In genomic region chr16:23682181-23682580, GRCh38 we compare ENCODE assay signal across 21 cellular contexts. TPM values are rescaled to one million over a fixed set of nuclear protein-coding genes. Genes with fewer than 3 reads are reported as not detected.
DNase-seq lines count a peak whose midpoint lies in the region; ATAC-seq, FAIRE-seq and TF ChIP-seq lines count a peak whose summit lies in the region.
"Had no signal": no experiment of that assay in that cellular context is flagged by ENCODE, and none has a peak within 500 bp of the region (broad histone marks: within the 10 kb centered on the region; RNA-seq: fewer than 3 reads in every experiment).

No MANE protein-coding gene starts in this region.

- peaks cover 6% of the 10 kb centered on the region; the same call in 1 of the 2 replicates for H4K20me1 ChIP-seq in HepG2 (ENCODE audit: insufficient read depth, low read length)

- no peak overlapping the region for H2AFZ ChIP-seq in HepG2 (ENCODE audit: low read length)

- BruUV-seq in HepG2 (replicated peaks; lab: Mats Ljungman, UMichigan): no TSS peak

- H3K4me1 ChIP-seq in HepG2 (ENCODE audit: insufficient read depth, low read length) (peaks cover 42% of the 10 kb centered on the region), right lobe of liver (peaks cover 0 to 6% (median 0%) of the 10 kb centered on the region in 4 donors), skeletal muscle satellite cell (ENCODE audit: control insufficient read depth, insufficient read depth, low read length) (peaks cover 49% of the 10 kb centered on the region)
- H3K4me1 ChIP-seq: colonic mucosa, SJCRH30 had no signal

- peaks cover 37 to 62% of the 10 kb centered on the region in 2 experiments for H3K36me3 ChIP-seq in HepG2 (replicated peaks in 1 of 2; ENCODE audit: control insufficient read depth in 1 of 2, insufficient read depth in 2 of 2, low read length in 2 of 2)
- H3K36me3 ChIP-seq in right lobe of liver: peaks cover 0 to 14% (median 0%) of the 10 kb centered on the region in 4 donors
- H3K36me3 ChIP-seq in skeletal muscle satellite cell (ENCODE audit: insufficient read depth, low read length): peaks cover 52% of the 10 kb centered on the region
- H3K36me3 ChIP-seq: colonic mucosa had no signal

- FAIRE-seq in HepG2 (lab: Jason Lieb, UNC) (no peak), RCC 7860 (lab: Jason Lieb, UNC) (no peak), GM12892 (lab: Jason Lieb, UNC) (no peak)
- FAIRE-seq: HTR-8/SVneo had no signal

- DNase-seq in HepG2 (ENCODE audit: low spot score) (no peak), right lobe of liver (no peak), NB4 (ENCODE audit: low read depth) (peak; percentile 18), choroid plexus epithelial cell (ENCODE audit: low read depth) (peak; percentile 75), NOMO-1 (lab: John Stamatoyannopoulos, UW; ENCODE audit: unreplicated experiment in 2 of 2) (no peak), RCC 7860 (ENCODE audit: low spot score) (no peak), GM12892 (ENCODE audit: insufficient read length) (no peak)
- DNase-seq: activated T-cell treated with anti-CD3 and anti-CD28 coated beads, Interleukin-2, amount 50 U/mL, for 4 hours; colonic mucosa; heart right ventricle; Karpas-422; NCI-H1417 treated with DMSO at 0.1 percent for 48 hours; NCI-H510A treated with DMSO at 0.1 percent for 48 hours; OCI-M1; SJCRH30; stimulated activated CD4-positive, alpha-beta T cell treated with anti-CD3 and anti-CD28 coated beads, Interleukin-12 subunit alpha, Interleukin-12 subunit beta, amount 100 ng/mL, for 4 hours; WERI-Rb-1 had no signal

- no peak for TF ChIP-seq RAD21 in HepG2 (CRISPR knock-in tag; IDR thresholded peaks at IDR 0.05)

- H3K9ac ChIP-seq in HepG2 (ENCODE audit: insufficient read depth, low read depth, low read length) (no peak overlapping the region), skeletal muscle satellite cell (ENCODE audit: low read depth, low read length) (no peak overlapping the region)

- TF ChIP-seq CTCF in HepG2 (CRISPR knock-in tag; IDR thresholded peaks at IDR 0.05) (no peak), right lobe of liver (IDR thresholded peaks at IDR 0.05) (no peak), NB4 (IDR thresholded peaks at IDR 0.05; ENCODE audit: low read depth, low read length) (no peak), choroid plexus epithelial cell (conservative IDR thresholded peaks at IDR 0.05; ENCODE audit: low read depth, low read length) (no peak)

- ATAC-seq in HepG2 (no peak), right lobe of liver (no peak)
- ATAC-seq: activated naive CD4-positive, alpha-beta T cell treated with anti-CD3 and anti-CD28 coated beads, Interleukin-2, amount 50 U/mL, for 72 hours; activated T-cell treated with anti-CD3 and anti-CD28 coated beads, Interleukin-2, amount 50 U/mL, for 4 hours; heart right ventricle had no signal

- no peak for TF ChIP-seq POLR2A in HepG2 (IDR thresholded peaks at IDR 0.05; ENCODE audit: insufficient read depth in 1 of 2, low read depth in 2 of 2, low read length in 2 of 2)
- no peak for TF ChIP-seq POLR2A in right lobe of liver (IDR thresholded peaks at IDR 0.05)
- no peak for TF ChIP-seq POLR2A in NB4 (IDR thresholded peaks at IDR 0.05; ENCODE audit: extremely low read depth, insufficient read length)
- no peak for TF ChIP-seq POLR2A in GM12892 (IDR thresholded peaks at IDR 0.05; ENCODE audit: low read depth, low read length)

- POLR2A ChIA-PET in HepG2 (lab: Yijun Ruan, JAX): no interaction called here

- WGBS in HepG2 (ENCODE audit: low lambda C conversion rate): 92% methylated on average over 1 of the region's 1 CpG
- 100% methylated on average over 1 of the region's 1 CpG for WGBS in right lobe of liver (ENCODE audit: insufficient coverage, low coverage, low lambda C conversion rate, missing lambda C conversion rate)

- no peak overlapping the region for H3K27ac ChIP-seq in HepG2 (ENCODE audit: extremely low read length, insufficient read depth, low read length)
- no peak overlapping the region for H3K27ac ChIP-seq in right lobe of liver
- H3K27ac ChIP-seq: colonic mucosa, heart right ventricle, SJCRH30, WERI-Rb-1 had no signal

- H3K27me3 ChIP-seq in HepG2 (ENCODE audit: control insufficient read depth in 1 of 2, insufficient read depth in 2 of 2, low read length in 2 of 2) (no peaks in the 10 kb centered on the region; a peak in 1 of 5 replicates), right lobe of liver (no peaks in the 10 kb centered on the region), skeletal muscle satellite cell (ENCODE audit: control insufficient read depth, insufficient read depth, low read length) (no peaks in the 10 kb centered on the region)
- H3K27me3 ChIP-seq: colonic mucosa, heart right ventricle, SJCRH30 had no signal

- CTCF ChIA-PET in HepG2 (lab: Yijun Ruan, JAX; ENCODE audit: low intra/inter-chr PET ratio, low total read pairs): no interaction called here

- H3K4me2 ChIP-seq in HepG2 (ENCODE audit: low read depth, low read length) (peak overlapping the region; percentile 99; the same call in 1 of the 2 replicates), skeletal muscle satellite cell (ENCODE audit: low read length) (peak overlapping the region; percentile 89)

- in situ Hi-C loops in HepG2 (cut with HindIII; ENCODE audit: extremely low pct_ligation_motif_present, low pct_unique_long_range_greater_than_20kb): no loop called here

- H3K9me3 ChIP-seq in HepG2 (ENCODE audit: low read length): no peaks in the 10 kb centered on the region
- no peaks in the 10 kb centered on the region for H3K9me3 ChIP-seq in right lobe of liver
- H3K9me3 ChIP-seq in skeletal muscle satellite cell (replicated peaks; ENCODE audit: low read length): no peaks in the 10 kb centered on the region
- H3K9me3 ChIP-seq: colonic mucosa, heart right ventricle, SJCRH30 had no signal

- intact Hi-C loops in HepG2 (cut with micrococcal nuclease; ENCODE audit: unreplicated experiment): no loop called here
- intact Hi-C loops in right lobe of liver (cut with DNase I): no loop called here

- H3K4me3 ChIP-seq in HepG2 (replicated peaks in 1 of 3; ENCODE audit: insufficient read depth in 1 of 3, low read depth in 2 of 3, low read length in 3 of 3) (no peak overlapping the region), right lobe of liver (no peak overlapping the region), NB4 (ENCODE audit: low read depth, low read length) (no peak overlapping the region), choroid plexus epithelial cell (ENCODE audit: low read depth, low read length) (no peak overlapping the region), skeletal muscle satellite cell (ENCODE audit: low read length) (no peak overlapping the region)
- H3K4me3 ChIP-seq: colonic mucosa, heart right ventricle, SJCRH30 had no signal

- peaks cover 48% of the 10 kb centered on the region for H3K79me2 ChIP-seq in HepG2 (ENCODE audit: insufficient read depth, low read length)

- TF ChIP-seq EP300 in HepG2 (IDR thresholded peaks at IDR 0.05; ENCODE audit: low read depth in 2 of 2, low read length in 2 of 2) (no peak), HepG2 (CRISPR knock-in tag; IDR thresholded peaks at IDR 0.05; ENCODE audit: borderline replicate concordance) (no peak)

RNA-seq across cellular contexts. Expression of gene PLK1, which starts 3.5 kb away (rescaled TPM):
- 76.3 and 97.4 TPM in 2 replicates for total RNA-seq in HepG2 (2016; rRNA removed; fragmentation: Illumina TruSeq; extraction: Trizol)
- 28.4 and 28.6 TPM in 2 replicates for total RNA-seq in HepG2 (2016; cell fraction: cytosol; rRNA removed; fragmentation: Illumina TruSeq; extraction: Trizol; ENCODE audit: low read depth)
- total RNA-seq in HepG2 (2016; cell fraction: insoluble cytoplasmic fraction; rRNA removed; fragmentation: Illumina TruSeq; extraction: Trizol): 76.4 and 97.9 TPM in 2 replicates
- total RNA-seq in HepG2 (2016; cell fraction: membrane; rRNA removed; fragmentation: Illumina TruSeq; extraction: Trizol): 53.8 and 55.3 TPM in 2 replicates
- 54.5 and 64.5 TPM in 2 replicates for total RNA-seq in HepG2 (2016; cell fraction: nucleus; rRNA removed; fragmentation: Illumina TruSeq; extraction: Trizol)
- polyA plus RNA-seq in HepG2 (2011; rRNA removed): 50.7 and 71.5 TPM in 2 replicates
- 50.1 and 88.3 TPM in 2 replicates for polyA plus RNA-seq in HepG2 (2011; cell fraction: cytosol; rRNA removed)
- polyA plus RNA-seq in HepG2 (2011; cell fraction: nucleus; rRNA removed): 85.1 and 122 TPM in 2 replicates
- polyA plus RNA-seq in HepG2 (2012): 60.8 and 97.0 TPM in 2 replicates
- polyA plus RNA-seq in HepG2 (2016; cell fraction: cytosol; fragmentation: Illumina TruSeq; extraction: Trizol; ENCODE audit: low read depth): 33.9 and 37.2 TPM in 2 replicates
- 114 and 170 TPM in 2 replicates for polyA plus RNA-seq in HepG2 (2016; cell fraction: insoluble cytoplasmic fraction; fragmentation: Illumina TruSeq; extraction: Trizol; ENCODE audit: low read depth)
- 49.5 and 62.0 TPM in 2 replicates for polyA plus RNA-seq in HepG2 (2016; cell fraction: membrane; fragmentation: Illumina TruSeq; extraction: Trizol; ENCODE audit: low read depth)
- polyA plus RNA-seq in HepG2 (2016; cell fraction: nucleus; fragmentation: Illumina TruSeq; extraction: Trizol; ENCODE audit: insufficient read depth, low read depth): 151 and 164 TPM in 2 replicates
- polyA minus RNA-seq in HepG2 (2011; rRNA and poly(A)+ RNA removed; ENCODE audit: low replicate concordance): 177 and 191 TPM in 2 replicates
- 65.7 and 78.2 TPM in 2 replicates for polyA minus RNA-seq in HepG2 (2011; cell fraction: cytosol; rRNA and poly(A)+ RNA removed)
- polyA minus RNA-seq in HepG2 (2011; cell fraction: nucleus; rRNA and poly(A)+ RNA removed): 41.4 and 66.2 TPM in 2 replicates
- 1 to 10 TPM in 4 of 6 experiments, under 1 TPM in 2; 0.61 to 3.6 (median 1.8) TPM for total RNA-seq in right lobe of liver
- total RNA-seq in skeletal muscle satellite cell (2012; rRNA removed): 26.4 and 28.8 TPM in 2 replicates
- polyA plus RNA-seq in GM12892 (2012; ENCODE audit: missing spikeins): 25.4 TPM

RNA-seq across cellular contexts. Expression of gene ERN2, which starts 30.8 kb away (rescaled TPM):
- total RNA-seq in HepG2 (2016; rRNA removed; fragmentation: Illumina TruSeq; extraction: Trizol) (0.42 and 2.2 TPM in 2 replicates), right lobe of liver (not detected)
- 1.6 and 2.4 TPM in 2 replicates for total RNA-seq in HepG2 (2016; cell fraction: cytosol; rRNA removed; fragmentation: Illumina TruSeq; extraction: Trizol; ENCODE audit: low read depth)
- 0.76 and 2.3 TPM in 2 replicates for total RNA-seq in HepG2 (2016; cell fraction: insoluble cytoplasmic fraction; rRNA removed; fragmentation: Illumina TruSeq; extraction: Trizol)
- 0.93 and 1.2 TPM in 2 replicates for total RNA-seq in HepG2 (2016; cell fraction: membrane; rRNA removed; fragmentation: Illumina TruSeq; extraction: Trizol)
- 3.3 and 6.0 TPM in 2 replicates for total RNA-seq in HepG2 (2016; cell fraction: nucleus; rRNA removed; fragmentation: Illumina TruSeq; extraction: Trizol)
- polyA plus RNA-seq in HepG2 (2011; rRNA removed): 3.5 and 6.3 TPM in 2 replicates
- polyA plus RNA-seq in HepG2 (2011; cell fraction: cytosol; rRNA removed): 1.3 and 2.1 TPM in 2 replicates
- 30.6 and 30.9 TPM in 2 replicates for polyA plus RNA-seq in HepG2 (2011; cell fraction: nucleus; rRNA removed)
- 2.1 and 2.2 TPM in 2 replicates for polyA plus RNA-seq in HepG2 (2012)
- polyA plus RNA-seq in HepG2 (2016; cell fraction: cytosol; fragmentation: Illumina TruSeq; extraction: Trizol; ENCODE audit: low read depth): 0.42 and 0.55 TPM in 2 replicates
- 0.54 and 1.3 TPM in 2 replicates for polyA plus RNA-seq in HepG2 (2016; cell fraction: insoluble cytoplasmic fraction; fragmentation: Illumina TruSeq; extraction: Trizol; ENCODE audit: low read depth)
- polyA plus RNA-seq in HepG2 (2016; cell fraction: membrane; fragmentation: Illumina TruSeq; extraction: Trizol; ENCODE audit: low read depth): 0.70 and 1.0 TPM in 2 replicates
- 8.8 and 10.0 TPM in 2 replicates for polyA plus RNA-seq in HepG2 (2016; cell fraction: nucleus; fragmentation: Illumina TruSeq; extraction: Trizol; ENCODE audit: insufficient read depth, low read depth)
- polyA minus RNA-seq in HepG2 (2011; rRNA and poly(A)+ RNA removed; ENCODE audit: low replicate concordance): 8.4 TPM in 1 of 2 replicates, not detected in the other
- polyA minus RNA-seq in HepG2 (2011; cell fraction: cytosol; rRNA and poly(A)+ RNA removed): not detected in 2 replicates
- 6.6 and 7.6 TPM in 2 replicates for polyA minus RNA-seq in HepG2 (2011; cell fraction: nucleus; rRNA and poly(A)+ RNA removed)
- total RNA-seq in skeletal muscle satellite cell (2012; rRNA removed): not detected in 2 replicates
- not detected for polyA plus RNA-seq in GM12892 (2012; ENCODE audit: missing spikeins)
- total RNA-seq: activated naive CD4-positive, alpha-beta T cell treated with anti-CD3 and anti-CD28 coated beads, Interleukin-2, amount 50 U/mL, for 72 hours; SJCRH30; T-helper 1 cell treated with Interleukin-12 subunit alpha and Interleukin-12 subunit beta and Interleukin-4 antibody, amounts not matched to agents 30 ng/mL and 1 ng/mL, for 36 hours had no signal
- polyA plus RNA-seq: heart right ventricle had no signal

RNA-seq across cellular contexts. Expression of gene DCTN5, which starts 40.9 kb away (rescaled TPM):
- total RNA-seq in HepG2 (2016; rRNA removed; fragmentation: Illumina TruSeq; extraction: Trizol): 207 and 352 TPM in 2 replicates
- total RNA-seq in HepG2 (2016; cell fraction: cytosol; rRNA removed; fragmentation: Illumina TruSeq; extraction: Trizol; ENCODE audit: low read depth): 20.5 and 23.4 TPM in 2 replicates
- total RNA-seq in HepG2 (2016; cell fraction: insoluble cytoplasmic fraction; rRNA removed; fragmentation: Illumina TruSeq; extraction: Trizol): 209 and 347 TPM in 2 replicates
- 72.8 and 82.2 TPM in 2 replicates for total RNA-seq in HepG2 (2016; cell fraction: membrane; rRNA removed; fragmentation: Illumina TruSeq; extraction: Trizol)
- total RNA-seq in HepG2 (2016; cell fraction: nucleus; rRNA removed; fragmentation: Illumina TruSeq; extraction: Trizol): 132 and 133 TPM in 2 replicates
- polyA plus RNA-seq in HepG2 (2011; rRNA removed): 104 and 105 TPM in 2 replicates
- polyA plus RNA-seq in HepG2 (2011; cell fraction: cytosol; rRNA removed): 63.7 and 85.8 TPM in 2 replicates
- 63.0 and 74.7 TPM in 2 replicates for polyA plus RNA-seq in HepG2 (2011; cell fraction: nucleus; rRNA removed)
- 94.7 and 110 TPM in 2 replicates for polyA plus RNA-seq in HepG2 (2012)
- polyA plus RNA-seq in HepG2 (2016; cell fraction: cytosol; fragmentation: Illumina TruSeq; extraction: Trizol; ENCODE audit: low read depth): 19.7 and 22.2 TPM in 2 replicates
- 226 and 246 TPM in 2 replicates for polyA plus RNA-seq in HepG2 (2016; cell fraction: insoluble cytoplasmic fraction; fragmentation: Illumina TruSeq; extraction: Trizol; ENCODE audit: low read depth)
- polyA plus RNA-seq in HepG2 (2016; cell fraction: membrane; fragmentation: Illumina TruSeq; extraction: Trizol; ENCODE audit: low read depth): 43.6 and 49.0 TPM in 2 replicates
- 155 and 179 TPM in 2 replicates for polyA plus RNA-seq in HepG2 (2016; cell fraction: nucleus; fragmentation: Illumina TruSeq; extraction: Trizol; ENCODE audit: insufficient read depth, low read depth)
- 138 and 162 TPM in 2 replicates for polyA minus RNA-seq in HepG2 (2011; rRNA and poly(A)+ RNA removed; ENCODE audit: low replicate concordance)
- polyA minus RNA-seq in HepG2 (2011; cell fraction: cytosol; rRNA and poly(A)+ RNA removed): 44.3 and 44.4 TPM in 2 replicates
- 115 and 133 TPM in 2 replicates for polyA minus RNA-seq in HepG2 (2011; cell fraction: nucleus; rRNA and poly(A)+ RNA removed)
- 10 to 100 TPM; 10.0 to 18.9 (median 18.3) TPM for total RNA-seq in right lobe of liver
- total RNA-seq in skeletal muscle satellite cell (2012; rRNA removed): 36.7 and 45.6 TPM in 2 replicates
- polyA plus RNA-seq in GM12892 (2012; ENCODE audit: missing spikeins): 57.2 TPM

RNA-seq across cellular contexts. Expression of gene PALB2, which starts 41.1 kb away (rescaled TPM):
- 40.9 and 58.5 TPM in 2 replicates for total RNA-seq in HepG2 (2016; rRNA removed; fragmentation: Illumina TruSeq; extraction: Trizol)
- total RNA-seq in HepG2 (2016; cell fraction: cytosol; rRNA removed; fragmentation: Illumina TruSeq; extraction: Trizol; ENCODE audit: low read depth): 19.0 and 19.8 TPM in 2 replicates
- 40.7 and 53.7 TPM in 2 replicates for total RNA-seq in HepG2 (2016; cell fraction: insoluble cytoplasmic fraction; rRNA removed; fragmentation: Illumina TruSeq; extraction: Trizol)
- 34.7 and 41.1 TPM in 2 replicates for total RNA-seq in HepG2 (2016; cell fraction: membrane; rRNA removed; fragmentation: Illumina TruSeq; extraction: Trizol)
- total RNA-seq in HepG2 (2016; cell fraction: nucleus; rRNA removed; fragmentation: Illumina TruSeq; extraction: Trizol): 36.5 and 40.9 TPM in 2 replicates
- polyA plus RNA-seq in HepG2 (2011; rRNA removed): 11.0 and 12.1 TPM in 2 replicates
- polyA plus RNA-seq in HepG2 (2011; cell fraction: cytosol; rRNA removed): 6.6 and 10.2 TPM in 2 replicates
- polyA plus RNA-seq in HepG2 (2011; cell fraction: nucleus; rRNA removed): 9.5 and 11.4 TPM in 2 replicates
- polyA plus RNA-seq in HepG2 (2012): 15.7 and 25.4 TPM in 2 replicates
- 3.9 and 4.1 TPM in 2 replicates for polyA plus RNA-seq in HepG2 (2016; cell fraction: cytosol; fragmentation: Illumina TruSeq; extraction: Trizol; ENCODE audit: low read depth)
- polyA plus RNA-seq in HepG2 (2016; cell fraction: insoluble cytoplasmic fraction; fragmentation: Illumina TruSeq; extraction: Trizol; ENCODE audit: low read depth): 58.1 and 60.2 TPM in 2 replicates
- 14.0 and 15.7 TPM in 2 replicates for polyA plus RNA-seq in HepG2 (2016; cell fraction: membrane; fragmentation: Illumina TruSeq; extraction: Trizol; ENCODE audit: low read depth)
- 51.4 and 67.7 TPM in 2 replicates for polyA plus RNA-seq in HepG2 (2016; cell fraction: nucleus; fragmentation: Illumina TruSeq; extraction: Trizol; ENCODE audit: insufficient read depth, low read depth)
- 16.5 and 19.6 TPM in 2 replicates for polyA minus RNA-seq in HepG2 (2011; rRNA and poly(A)+ RNA removed; ENCODE audit: low replicate concordance)
- polyA minus RNA-seq in HepG2 (2011; cell fraction: cytosol; rRNA and poly(A)+ RNA removed): 14.5 and 17.8 TPM in 2 replicates
- polyA minus RNA-seq in HepG2 (2011; cell fraction: nucleus; rRNA and poly(A)+ RNA removed): 32.6 and 35.8 TPM in 2 replicates
- total RNA-seq in right lobe of liver: 1 to 10 TPM; 4.3 to 7.7 (median 5.4) TPM
- 13.2 and 14.4 TPM in 2 replicates for total RNA-seq in skeletal muscle satellite cell (2012; rRNA removed)
- polyA plus RNA-seq in GM12892 (2012; ENCODE audit: missing spikeins): 15.4 TPM

Comparison
In these comparisons a context has a peak if more than half of its experiments do, and no peak if none do; other contexts are left out.
1. RNA of gene PLK1, which starts 3.5 kb away (total RNA-seq): 28.4 to 97.9 TPM in HepG2; 0.61 to 3.6 TPM in right lobe of liver; every median in the first group is over 4 times any median in the second.
2. DNase-seq: peak in NB4 (single experiment) and choroid plexus epithelial cell (single experiment); none in HepG2 (single experiment), right lobe of liver (0 of 3), NOMO-1 (0 of 2), RCC 7860 (single experiment) and GM12892 (single experiment).